Comparison of ENCODE assay signal across 12 cellular contexts in genomic region chr15:32675474-32675873, GRCh38. TPM values are rescaled to one million over a fixed set of nuclear protein-coding genes. Genes with fewer than 3 reads are reported as not detected.
"Had no signal": no experiment of that assay in that cellular context is flagged by ENCODE, and none has a peak within 500 bp of the region (broad histone marks: within the 10 kb centered on the region; RNA-seq: fewer than 3 reads in every experiment).

No MANE protein-coding gene starts in this region.

- H3K4me3 ChIP-seq: heart left ventricle, psoas muscle had no signal

- ATAC-seq: left lobe of liver; psoas muscle; stimulated activated naive B cell treated with anti-CD40 and anti-IgM and Interleukin-4, amounts not matched to agents 10 μg/mL and 1 μg/mL and 100 μg/mL, for 72 hours had no signal

- H3K4me1 ChIP-seq: heart left ventricle, psoas muscle had no signal

- H3K9me3 ChIP-seq: heart left ventricle, psoas muscle had no signal

- DNase-seq: activated CD4-positive, alpha-beta memory T cell treated with anti-CD3 and anti-CD28 coated beads for 36 hours; activated gamma-delta T cell; activated T-cell treated with anti-CD3 and anti-CD28 coated beads, Interleukin-2, amount 50 U/mL, for 48 hours; anterior cingulate cortex; foreskin melanocyte; heart left ventricle; islet precursor cell; psoas muscle; stimulated activated CD4-positive, alpha-beta T cell treated with anti-CD3 and anti-CD28 coated beads, Interleukin-2, amount 100 ng/mL, for 24 hours; stimulated activated naive B cell treated with anti-CD40 and anti-IgM and Interleukin-4, amounts not matched to agents 10 μg/mL and 1 μg/mL and 100 μg/mL, for 72 hours; T-helper 9 cell had no signal

- H3K27ac ChIP-seq: heart left ventricle, psoas muscle had no signal

- H3K27me3 ChIP-seq: heart left ventricle had no signal

- H3K36me3 ChIP-seq: heart left ventricle had no signal

RNA-seq across cellular contexts. Expression of gene GREM1, which starts 42.3 kb away (rescaled TPM):
- total RNA-seq: activated CD4-positive, alpha-beta memory T cell treated with anti-CD3 and anti-CD28 coated beads for 36 hours had no signal
